ENCODE assay signal across 1 cellular context in genomic region chr21:26049803-26050202, GRCh38.
TF ChIP-seq lines count a peak whose summit lies in the region.

No MANE protein-coding gene starts in this region.

TF ChIP-seq in HepG2, 621 proteins besides CTCF, POLR2A, EP300 and RAD21 (continued from another document):
- peak; percentile 66 for TF ChIP-seq ATF7 (IDR thresholded peaks at IDR 0.05)
- TF ChIP-seq ATF7 (CRISPR knock-in tag; IDR thresholded peaks at IDR 0.05): no peak
- TF ChIP-seq ASH2L (IDR thresholded peaks at IDR 0.05; ENCODE audit: insufficient read length, low read depth, low read length): no peak
